In the genomic region with DNA sequence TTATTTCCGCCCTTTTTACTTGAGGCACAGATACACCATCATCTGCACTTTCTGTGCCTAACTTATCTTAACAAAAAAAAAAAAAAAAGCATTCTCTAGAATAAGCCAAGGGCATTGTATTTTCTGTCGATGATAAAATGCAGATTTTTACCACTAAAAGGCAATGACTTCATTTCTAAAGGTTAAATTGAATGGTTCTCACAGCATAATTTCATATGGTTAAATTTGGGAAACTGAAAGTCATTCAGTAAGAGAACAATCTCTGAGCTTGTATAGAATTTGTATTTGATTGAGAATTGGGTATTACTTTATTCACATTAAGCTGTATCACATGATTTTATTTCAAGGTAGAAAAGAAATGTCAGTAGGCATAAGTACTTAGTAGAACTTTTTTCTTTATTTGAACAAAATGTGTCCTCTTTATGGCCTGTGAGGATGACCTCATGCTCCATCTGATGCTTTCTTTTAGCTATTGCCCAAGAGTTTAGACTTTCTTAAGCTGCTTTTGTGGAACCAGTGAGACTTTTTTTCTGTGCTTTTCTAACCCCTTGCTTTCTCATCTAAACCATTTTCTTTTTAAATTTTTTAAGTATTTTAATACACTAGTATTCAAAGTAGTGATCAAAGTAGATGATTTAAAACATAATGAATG, we compare ENCODE assay signal across 19 cellular contexts.
A peak's percentile ranks its signal among the peaks of the same experiment; 100 is the strongest.
DNase-seq lines count a peak whose midpoint lies in the region; ATAC-seq and TF ChIP-seq lines count a peak whose summit lies in the region.
"Had no signal": no experiment of that assay in that cellular context is flagged by ENCODE, and none has a peak within 500 bp of the region (broad histone marks: within the 10 kb centered on the region; RNA-seq: fewer than 3 reads in every experiment).

No MANE protein-coding gene starts in this region.

- no peak overlapping the region for H3K9ac ChIP-seq in mesendoderm (ENCODE audit: low read length)
- H3K9ac ChIP-seq: BLaER1 had no signal

- no peaks in the 10 kb centered on the region for H3K27me3 ChIP-seq in mesendoderm (ENCODE audit: insufficient read depth, low read length, poor library complexity)
- H3K27me3 ChIP-seq: BLaER1, testis had no signal

- no peaks in the 10 kb centered on the region for H3K27me3 Mint-ChIP-seq in stimulated activated naive CD8-positive, alpha-beta T cell treated with anti-CD3 and anti-CD28 coated beads, Interleukin-15, amount 100 ng/mL, for 72 hours
- no peaks in the 10 kb centered on the region for H3K27me3 Mint-ChIP-seq in mesothelial cell of epicardium (ENCODE audit: low read depth)
- H3K27me3 Mint-ChIP-seq: naive B cell, progenitor cell of endocrine pancreas had no signal

- peak; percentile 71 for ATAC-seq in stimulated activated naive CD8-positive, alpha-beta T cell treated with anti-CD3 and anti-CD28 coated beads, Interleukin-15, Interleukin-2, amounts not matched to agents 100 U/mL and 50 U/mL, for 24 hours
- ATAC-seq in stimulated activated naive CD8-positive, alpha-beta T cell treated with anti-CD3 and anti-CD28 coated beads, Interleukin-15, amount 100 ng/mL, for 72 hours = no peak
- ATAC-seq in HG02852 (IDR thresholded peaks at IDR 0.05; ENCODE audit: unreplicated experiment) = no peak

- no peak overlapping the region for H3K18ac ChIP-seq in mesendoderm (ENCODE audit: low read length)

- H3K79me2 ChIP-seq in mesendoderm (ENCODE audit: control insufficient read depth, insufficient read depth, low read length) = no peaks in the 10 kb centered on the region

- no peak overlapping the region for H2BK120ac ChIP-seq in mesendoderm (ENCODE audit: low read depth, low read length)

- no peak overlapping the region for H3K4me3 ChIP-seq in mesendoderm (ENCODE audit: low read length)
- H3K4me3 ChIP-seq: BLaER1, testis had no signal

- H3K4ac ChIP-seq in mesendoderm (ENCODE audit: low read depth, low read length) = no peak overlapping the region

- DNase-seq in stimulated activated naive CD8-positive, alpha-beta T cell treated with anti-CD3 and anti-CD28 coated beads, Interleukin-15, Interleukin-2, amounts not matched to agents 100 U/mL and 50 U/mL, for 24 hours = no peak
- no peak for DNase-seq in stimulated activated naive CD8-positive, alpha-beta T cell treated with anti-CD3 and anti-CD28 coated beads, Interleukin-15, amount 100 ng/mL, for 72 hours
- peak; percentile 17 for DNase-seq in OCI-M1 (lab: John Stamatoyannopoulos, UW)
- peak; percentile 85 for DNase-seq in fibroblast of peridontal ligament (ENCODE audit: extremely low read depth)
- DNase-seq in mesendoderm = no peak
- DNase-seq in mesothelial cell of epicardium (ENCODE audit: low spot score in 2 of 2, unreplicated experiment in 2 of 2) = no peak
- no peak for DNase-seq in NOMO-1 treated with DMSO at 0.1 percent for 48 hours (lab: John Stamatoyannopoulos, UW; ENCODE audit: unreplicated experiment)
- DNase-seq: activated naive CD4-positive, alpha-beta T cell treated with Interleukin-2 at 50 U/mL for 16 hours; cerebellar nuclear complex; hippocampal formation; left colon; naive B cell; NK-92 treated with Interleukin-12 subunit alpha and Interleukin-12 subunit beta, amount 100 ng/mL, for 24 hours; SHP77; stimulated activated CD4-positive, alpha-beta T cell treated with anti-CD3 and anti-CD28 coated beads, Interleukin-15, amount 100 ng/mL, for 24 hours; testis had no signal

- no peak overlapping the region for H3K27ac ChIP-seq in mesendoderm (ENCODE audit: low read depth, low read length)
- H3K27ac ChIP-seq: BLaER1, testis had no signal

- no peak overlapping the region for H2BK15ac ChIP-seq in mesendoderm (replicated peaks; ENCODE audit: low read depth)

- no peak overlapping the region for H3K4me3 Mint-ChIP-seq in stimulated activated naive CD8-positive, alpha-beta T cell treated with anti-CD3 and anti-CD28 coated beads, Interleukin-15, amount 100 ng/mL, for 72 hours
- H3K4me3 Mint-ChIP-seq in mesothelial cell of epicardium = no peak overlapping the region

- no peaks in the 10 kb centered on the region for H3K36me3 Mint-ChIP-seq in mesothelial cell of epicardium
- H3K36me3 Mint-ChIP-seq: naive B cell had no signal

- H2BK5ac ChIP-seq in mesendoderm (ENCODE audit: low read length) = no peak overlapping the region

- no peaks in the 10 kb centered on the region for H3K4me1 ChIP-seq in mesendoderm (ENCODE audit: control insufficient read depth, low read depth, low read length)
- H3K4me1 ChIP-seq: BLaER1, testis had no signal

- H2AK5ac ChIP-seq in mesendoderm (ENCODE audit: low read length) = no peak overlapping the region

- peaks cover 3% of the 10 kb centered on the region for H3K79me1 ChIP-seq in mesendoderm (ENCODE audit: low read length)

- H3K27ac Mint-ChIP-seq in stimulated activated naive CD8-positive, alpha-beta T cell treated with anti-CD3 and anti-CD28 coated beads, Interleukin-15, amount 100 ng/mL, for 72 hours = no peak overlapping the region
- no peak overlapping the region for H3K27ac Mint-ChIP-seq in mesothelial cell of epicardium
- H3K27ac Mint-ChIP-seq: progenitor cell of endocrine pancreas had no signal

- no peak overlapping the region for H3K4me2 ChIP-seq in mesendoderm (ENCODE audit: low read length)
- H3K4me2 ChIP-seq: BLaER1 had no signal

- H3K36me3 ChIP-seq in mesendoderm (ENCODE audit: control insufficient read depth, insufficient read depth, low read length) = no peaks in the 10 kb centered on the region

- peaks cover 20% of the 10 kb centered on the region for H3K4me1 Mint-ChIP-seq in stimulated activated naive CD8-positive, alpha-beta T cell treated with anti-CD3 and anti-CD28 coated beads, Interleukin-15, amount 100 ng/mL, for 72 hours
- no peaks in the 10 kb centered on the region for H3K4me1 Mint-ChIP-seq in mesothelial cell of epicardium

- H4K8ac ChIP-seq in mesendoderm (ENCODE audit: low read depth, low read length) = no peak overlapping the region

- no peaks in the 10 kb centered on the region for H3K9me3 Mint-ChIP-seq in stimulated activated naive CD8-positive, alpha-beta T cell treated with anti-CD3 and anti-CD28 coated beads, Interleukin-15, amount 100 ng/mL, for 72 hours
- no peaks in the 10 kb centered on the region for H3K9me3 Mint-ChIP-seq in mesothelial cell of epicardium
- H3K9me3 Mint-ChIP-seq: naive B cell had no signal

- no peak overlapping the region for H3K23ac ChIP-seq in mesendoderm (ENCODE audit: low read length)

- no CpG with 5 or more reads among the region's 2 CpGs for WGBS in mesendoderm (ENCODE audit: extremely low coverage, insufficient coverage, low lambda C conversion rate)

- H4K5ac ChIP-seq in mesendoderm (ENCODE audit: low read length) = no peak overlapping the region

- no peak overlapping the region for H3K56ac ChIP-seq in mesendoderm (ENCODE audit: low read length)

- no peak for TF ChIP-seq CTCF in mesothelial cell of epicardium (IDR thresholded peaks at IDR 0.05; ENCODE audit: unreplicated experiment)

Comparison
In these comparisons a context has a peak if more than half of its experiments do, and no peak if none do; other contexts are left out.
1. DNase-seq: peak in OCI-M1 (single experiment) and fibroblast of peridontal ligament (single experiment); none in stimulated activated naive CD8-positive, alpha-beta T cell treated with anti-CD3 and anti-CD28 coated beads, Interleukin-15, Interleukin-2, amounts not matched to agents 100 U/mL and 50 U/mL, for 24 hours (single experiment), stimulated activated naive CD8-positive, alpha-beta T cell treated with anti-CD3 and anti-CD28 coated beads, Interleukin-15, amount 100 ng/mL, for 72 hours (0 of 2), mesendoderm (single experiment), mesothelial cell of epicardium (0 of 2) and NOMO-1 treated with DMSO at 0.1 percent for 48 hours (single experiment).